In genomic region chr10:17074548-17074860, GRCh38 we compare ENCODE assay signal across 15 cellular contexts. TPM values are rescaled to one million over a fixed set of nuclear protein-coding genes. Genes with fewer than 3 reads are reported as not detected.
DNase-seq lines count a peak whose midpoint lies in the region; ATAC-seq, FAIRE-seq and TF ChIP-seq lines count a peak whose summit lies in the region.
"Had no signal": no experiment of that assay in that cellular context is flagged by ENCODE, and none has a peak within 500 bp of the region (broad histone marks: within the 10 kb centered on the region; RNA-seq: fewer than 3 reads in every experiment).

No MANE protein-coding gene starts in this region.

- no peaks in the 10 kb centered on the region for H3K9me3 Mint-ChIP-seq in activated naive CD8-positive, alpha-beta T cell treated with anti-CD3 and anti-CD28 coated beads, Interleukin-2, amount 50 U/mL, for 24 hours

- H3K79me2 ChIP-seq in ACC112 (ENCODE audit: control insufficient read depth, insufficient read depth, low read length, unreplicated experiment) (no peaks in the 10 kb centered on the region), keratinocyte (ENCODE audit: control insufficient read depth, insufficient read depth, low read length) (no peaks in the 10 kb centered on the region)

- H3K4me1 ChIP-seq in ACC112 (ENCODE audit: control insufficient read depth, insufficient read depth, low read length, unreplicated experiment) (peaks cover 47% of the 10 kb centered on the region), keratinocyte (ENCODE audit: control insufficient read depth, extremely low read depth, insufficient read depth, low read length) (peaks cover 34% of the 10 kb centered on the region), left ventricle myocardium inferior (peaks cover 21% of the 10 kb centered on the region), adrenal gland (replicated peaks in 1 of 2) (peaks cover 0 to 10% of the 10 kb centered on the region in 2 donors)

- H3K4me3 ChIP-seq in ACC112 (ENCODE audit: low read depth, low read length), result no peak overlapping the region
- no peak overlapping the region for H3K4me3 ChIP-seq in keratinocyte (ENCODE audit: control insufficient read depth in 2 of 3, extremely low read depth in 1 of 3, insufficient read depth in 2 of 3, low read depth in 1 of 3, low read length in 3 of 3)
- H3K4me3 ChIP-seq in left ventricle myocardium inferior, result no peak overlapping the region
- no peak overlapping the region for H3K4me3 ChIP-seq in adrenal gland
- H3K4me3 ChIP-seq: upper lobe of right lung had no signal

- H3K27ac Mint-ChIP-seq in activated naive CD8-positive, alpha-beta T cell treated with anti-CD3 and anti-CD28 coated beads, Interleukin-2, amount 50 U/mL, for 24 hours, result peak overlapping the region; percentile 69
- H3K27ac Mint-ChIP-seq: WTC11 had no signal

- H3K9me3 ChIP-seq in keratinocyte (ENCODE audit: control insufficient read depth, low read depth, low read length) (no peaks in the 10 kb centered on the region), left ventricle myocardium inferior (replicated peaks) (no peaks in the 10 kb centered on the region), adrenal gland (replicated peaks in 1 of 3) (no peaks in the 10 kb centered on the region)
- H3K9me3 ChIP-seq: upper lobe of right lung had no signal

- H3K36me3 ChIP-seq in ACC112 (ENCODE audit: insufficient read depth, low read length) (no peaks in the 10 kb centered on the region), keratinocyte (ENCODE audit: control insufficient read depth in 2 of 2, extremely low read depth in 1 of 2, insufficient read depth in 2 of 2, low read length in 2 of 2) (no peaks in the 10 kb centered on the region), left ventricle myocardium inferior (no peaks in the 10 kb centered on the region), adrenal gland (replicated peaks in 1 of 2) (no peaks in the 10 kb centered on the region)
- H3K36me3 ChIP-seq: upper lobe of right lung had no signal

- H3K4me3 Mint-ChIP-seq in activated naive CD8-positive, alpha-beta T cell treated with anti-CD3 and anti-CD28 coated beads, Interleukin-2, amount 50 U/mL, for 24 hours, result no peak overlapping the region
- H3K4me3 Mint-ChIP-seq: WTC11 had no signal

- dilution Hi-C loops in keratinocyte (cut with MboI; ENCODE audit: extremely low pct_ligation_motif_present, low sequenced_read_pairs), result no loop called here

- H4K20me1 ChIP-seq in keratinocyte (ENCODE audit: control insufficient read depth, extremely low read depth, insufficient read depth, low read length), result no peaks in the 10 kb centered on the region

- H2AFZ ChIP-seq in ACC112 (ENCODE audit: low read length, unreplicated experiment) (no peak overlapping the region), keratinocyte (ENCODE audit: control insufficient read depth, low read length) (no peak overlapping the region)

- no peak for TF ChIP-seq CTCF in keratinocyte (optimal IDR thresholded peaks at IDR 0.05 in 1 of 3, IDR thresholded peaks at IDR 0.05 in 1 of 3, conservative IDR thresholded peaks at IDR 0.05 in 1 of 3; ENCODE audit: extremely low read depth in 1 of 3, insufficient read depth in 2 of 3, low read length in 3 of 3)
- TF ChIP-seq CTCF in left ventricle myocardium inferior (IDR thresholded peaks at IDR 0.05; ENCODE audit: borderline replicate concordance), result no peak
- no peak for TF ChIP-seq CTCF in adrenal gland (IDR thresholded peaks at IDR 0.05)

- TF ChIP-seq POLR2A in adrenal gland (IDR thresholded peaks at IDR 0.05), result no peak

- ATAC-seq in activated naive CD8-positive, alpha-beta T cell treated with anti-CD3 and anti-CD28 coated beads, Interleukin-2, amount 50 U/mL, for 24 hours, result peak; percentile 83
- ATAC-seq: upper lobe of right lung, WTC11 had no signal

- H3K27me3 Mint-ChIP-seq in activated naive CD8-positive, alpha-beta T cell treated with anti-CD3 and anti-CD28 coated beads, Interleukin-2, amount 50 U/mL, for 24 hours, result no peaks in the 10 kb centered on the region

- intact Hi-C loops in left ventricle myocardium inferior (cut with micrococcal nuclease) (no loop called here), adrenal gland (cut with DNase I) (no loop called here)

- H3K9me1 ChIP-seq in keratinocyte (ENCODE audit: control insufficient read depth, extremely low read depth, insufficient read depth, low read length), result no peaks in the 10 kb centered on the region

- peak; percentile 32 for FAIRE-seq in keratinocyte (lab: Jason Lieb, UNC)

- peak overlapping the region; percentile 35 for H3K4me2 ChIP-seq in keratinocyte (ENCODE audit: control insufficient read depth, extremely low read depth, insufficient read depth, low read depth, low read length)

- peak overlapping the region; percentile 9 for H3K9ac ChIP-seq in keratinocyte (ENCODE audit: control insufficient read depth, extremely low read depth, insufficient read depth, low read length)

- H3K27me3 ChIP-seq in ACC112 (ENCODE audit: insufficient read depth, low read length) (no peaks in the 10 kb centered on the region), keratinocyte (ENCODE audit: control insufficient read depth, extremely low read depth, insufficient read depth, low read length) (no peaks in the 10 kb centered on the region), left ventricle myocardium inferior (ENCODE audit: low read depth) (no peaks in the 10 kb centered on the region), adrenal gland (no peaks in the 10 kb centered on the region)
- H3K27me3 ChIP-seq: upper lobe of right lung had no signal

- H3K36me3 Mint-ChIP-seq in activated naive CD8-positive, alpha-beta T cell treated with anti-CD3 and anti-CD28 coated beads, Interleukin-2, amount 50 U/mL, for 24 hours (ENCODE audit: low read depth), result peaks cover 6% of the 10 kb centered on the region
- H3K36me3 Mint-ChIP-seq: WTC11 had no signal

- DNase-seq in GM03348 (ENCODE audit: low spot score) (peak; percentile 36), keratinocyte (ENCODE audit: low read depth, low spot score) (no peak), left ventricle myocardium inferior (no peak), NCI-H510A (lab: John Stamatoyannopoulos, UW) (no peak), adrenal gland (no peak), inferior parietal cortex (ENCODE audit: extremely low spot score) (no peak)
- no peak for DNase-seq in activated naive CD8-positive, alpha-beta T cell treated with anti-CD3 and anti-CD28 coated beads, Interleukin-2, amount 50 U/mL, for 24 hours
- DNase-seq: C1 segment of cervical spinal cord; effector CD4-positive, alpha-beta T cell; glutamatergic neuron; NCI-H2081 treated with DMSO at 0.1 percent for 48 hours; stimulated activated CD4-positive, alpha-beta T cell treated with anti-CD3 and anti-CD28 coated beads, Interleukin-2, amount 100 ng/mL, for 24 hours; upper lobe of right lung had no signal

- H3K27ac ChIP-seq in ACC112 (ENCODE audit: low read depth, low read length) (peak overlapping the region; percentile 99), keratinocyte (ENCODE audit: control insufficient read depth, insufficient read depth, low read length) (peak overlapping the region; percentile 84), left ventricle myocardium inferior (replicated peaks) (no peak overlapping the region), adrenal gland (no peak overlapping the region)

- peaks cover 33% of the 10 kb centered on the region for H3K4me1 Mint-ChIP-seq in activated naive CD8-positive, alpha-beta T cell treated with anti-CD3 and anti-CD28 coated beads, Interleukin-2, amount 50 U/mL, for 24 hours

RNA-seq across cellular contexts. Expression of gene CUBN, which starts 55.1 kb away (rescaled TPM):
- polyA plus RNA-seq in keratinocyte (0.06 to 0.35 TPM (median 0.07 TPM) in 3 replicates), adrenal gland (1 to 10 TPM in 2 of 3 donors, under 1 TPM in 1; 0.88 to 1.4 (median 1.2) TPM)
- 0.02 TPM for polyA plus RNA-seq in keratinocyte (2011; ENCODE audit: low read depth)
- 0.17 and 0.19 TPM in 2 replicates for polyA plus RNA-seq in keratinocyte (2011; cell fraction: cytosol; rRNA removed)
- 0.82 and 1.4 TPM in 2 replicates for polyA plus RNA-seq in keratinocyte (2011; cell fraction: nucleus; rRNA removed)
- 0.08 and 0.18 TPM in 2 replicates for polyA plus RNA-seq in keratinocyte (2012; ENCODE audit: low replicate concordance)
- 0.03 to 1.8 TPM (median 0.26 TPM) in 3 replicates for polyA minus RNA-seq in keratinocyte
- not detected for polyA minus RNA-seq in keratinocyte (2011; cell fraction: cytosol; rRNA and poly(A)+ RNA removed)
- 1.2 and 1.9 TPM in 2 replicates for polyA minus RNA-seq in keratinocyte (2011; cell fraction: nucleus; rRNA and poly(A)+ RNA removed)
- total RNA-seq in left ventricle myocardium inferior (0.44 TPM), adrenal gland (1 to 10 TPM in 7 of 8 donors, under 1 TPM in 1; 0.41 to 9.3 (median 1.3) TPM)

Comparison
In these comparisons a context has a peak if more than half of its experiments do, and no peak if none do; other contexts are left out.
1. H3K27ac ChIP-seq: peak in ACC112 (single experiment) and keratinocyte (single experiment); none in left ventricle myocardium inferior (single experiment) and adrenal gland (0 of 5).